ENCODE assay signal across 8 cellular contexts in genomic region chr13:52159159-52159982, GRCh38. TPM values are rescaled to one million over a fixed set of nuclear protein-coding genes. Genes with fewer than 3 reads are reported as not detected.
A peak's percentile ranks its signal among the peaks of the same experiment; 100 is the strongest.
DNase-seq lines count a peak whose midpoint lies in the region; ATAC-seq and TF ChIP-seq lines count a peak whose summit lies in the region.

NEK3 (minus strand) TSS chr13:52159597; CDS start chr13:52156191, 3,406 bp downstream.

- H3K27me3 ChIP-seq in Caco-2 (replicated peaks; ENCODE audit: control insufficient read depth, insufficient read depth, low read length) (no peaks in the 10 kb centered on the region), Peyer's patch (no peaks in the 10 kb centered on the region)

- H3K4me1 Mint-ChIP-seq in Caco-2 (ENCODE audit: low read depth, unreplicated experiment), result peaks cover 54% of the 10 kb centered on the region
- H3K4me1 Mint-ChIP-seq in activated T-helper 2 cell treated with anti-CD3 and anti-CD28 coated beads, Interferon-gamma antibody, Interleukin-2, Interleukin-4, amounts not matched to agents 10 μg/mL and 5 μg/mL and 100 μg/mL, durations not matched to agents 14 hours and 24 hours and 36 hours (ENCODE audit: low read depth), result peaks cover 46% of the 10 kb centered on the region
- peaks cover 16 to 37% (median 34%) of the 10 kb centered on the region in 4 donors for H3K4me1 Mint-ChIP-seq in naive thymus-derived CD8-positive, alpha-beta T cell

- H3K9me3 ChIP-seq in Caco-2 (no peaks in the 10 kb centered on the region), Peyer's patch (no peaks in the 10 kb centered on the region)

- H3K27me3 Mint-ChIP-seq in Caco-2 (ENCODE audit: insufficient read depth, unreplicated experiment), result no peaks in the 10 kb centered on the region
- H3K27me3 Mint-ChIP-seq in activated T-helper 2 cell treated with anti-CD3 and anti-CD28 coated beads, Interferon-gamma antibody, Interleukin-2, Interleukin-4, amounts not matched to agents 10 μg/mL and 5 μg/mL and 100 μg/mL, durations not matched to agents 14 hours and 24 hours and 36 hours (ENCODE audit: low read depth), result peaks cover 3% of the 10 kb centered on the region
- peaks cover 0 to 5% (median 0%) of the 10 kb centered on the region in 5 donors for H3K27me3 Mint-ChIP-seq in naive thymus-derived CD8-positive, alpha-beta T cell

- peak; percentile 79 to 82 for DNase-seq in Caco-2
- DNase-seq in HT-29 (ENCODE audit: low spot score), result peak; percentile 78
- peak; percentile 46 to 83 (median 79) for DNase-seq in Peyer's patch
- DNase-seq in activated T-helper 2 cell treated with anti-CD3 and anti-CD28 coated beads, Interferon-gamma antibody, Interleukin-2, Interleukin-4, amounts not matched to agents 10 μg/mL and 5 μg/mL and 100 μg/mL, durations not matched to agents 14 hours and 24 hours and 36 hours (ENCODE audit: low spot score), result peak; percentile 53
- peak; percentile 63 for DNase-seq in fibroblast of pulmonary artery (ENCODE audit: low read depth)
- peak; percentile 12 to 72 (median 50) for DNase-seq in naive thymus-derived CD8-positive, alpha-beta T cell
- peak; percentile 24 to 72 (median 44) for DNase-seq in stimulated activated naive CD4-positive, alpha-beta T cell (lab: John Stamatoyannopoulos, UW)

- ATAC-seq in GM19468 (IDR thresholded peaks at IDR 0.05; ENCODE audit: extremely low read depth, unreplicated experiment), result peak; percentile 68
- peak; percentile 77 to 90 for ATAC-seq in naive thymus-derived CD8-positive, alpha-beta T cell

- H3K27ac Mint-ChIP-seq in Caco-2 (ENCODE audit: unreplicated experiment), result peak within 1 kb of the TSS; percentile 79
- peak within 1 kb of the TSS; percentile 67 for H3K27ac Mint-ChIP-seq in activated T-helper 2 cell treated with anti-CD3 and anti-CD28 coated beads, Interferon-gamma antibody, Interleukin-2, Interleukin-4, amounts not matched to agents 10 μg/mL and 5 μg/mL and 100 μg/mL, durations not matched to agents 14 hours and 24 hours and 36 hours
- H3K27ac Mint-ChIP-seq in naive thymus-derived CD8-positive, alpha-beta T cell, result peak within 1 kb of the TSS; percentile 27 to 92 (median 80)

- intact Hi-C loops in Caco-2 (cut with micrococcal nuclease; ENCODE audit: unreplicated experiment), result loop anchor here (10.0 kb wide), 1 partner anchor 285 kb away; no protein-coding TSS in a partner anchor
- intact Hi-C loops in activated T-helper 2 cell treated with anti-CD3 and anti-CD28 coated beads, Interferon-gamma antibody, Interleukin-2, Interleukin-4, amounts not matched to agents 10 μg/mL and 5 μg/mL and 100 μg/mL, durations not matched to agents 14 hours and 24 hours and 36 hours (cut with micrococcal nuclease), result loop anchor here (2.0 kb wide), 1 partner anchor 35 kb away; no protein-coding TSS in a partner anchor

- CTCF ChIA-PET in Caco-2 (lab: Charles Lee), result interaction anchor here (0.5 to 1.7 kb wide), 4 partner anchors 30 to 113 kb away, joined by 3 to 6 read pairs (median 4); partner anchors contain the start of gene NEK5

- TF ChIP-seq CTCF in Caco-2 (IDR thresholded peaks at IDR 0.05; ENCODE audit: insufficient read depth in 1 of 2, low read depth in 1 of 2, low read length in 1 of 2, severe bottlenecking in 1 of 2, unreplicated experiment in 1 of 2) (no peak), Peyer's patch (IDR thresholded peaks at IDR 0.05) (peak in 1 of 6 experiments; percentile 4), fibroblast of pulmonary artery (IDR thresholded peaks at IDR 0.05; ENCODE audit: low read length, missing control alignments) (no peak)

- H3K27ac ChIP-seq in Peyer's patch, result peak within 1 kb of the TSS; percentile 76 to 93 (median 82)

- POLR2A ChIA-PET in Caco-2 (lab: Charles Lee), result no interaction called here
- POLR2A ChIA-PET in naive thymus-derived CD8-positive, alpha-beta T cell (lab: Charles Lee), result interaction anchor here (0.6 to 1.3 kb wide), 4 partner anchors 12 to 707 kb away, joined by 3 to 6 read pairs (median 4); partner anchors contain the start of gene INTS6

- H3K4me1 ChIP-seq in Caco-2, result peaks cover 54% of the 10 kb centered on the region
- H3K4me1 ChIP-seq in Peyer's patch, result peaks cover 0 to 63% (median 4%) of the 10 kb centered on the region in 4 donors

- H3K4me3 ChIP-seq in Caco-2 (ENCODE audit: low read depth, low read length), result peak within 1 kb of the TSS; percentile 91
- peak within 1 kb of the TSS; percentile 62 to 93 (median 84) for H3K4me3 ChIP-seq in Peyer's patch
- peak within 1 kb of the TSS; percentile 69 for H3K4me3 ChIP-seq in fibroblast of pulmonary artery (replicated peaks; ENCODE audit: low read depth, low read length)

- H3K9me3 Mint-ChIP-seq in Caco-2 (ENCODE audit: unreplicated experiment), result no peaks in the 10 kb centered on the region
- no peaks in the 10 kb centered on the region for H3K9me3 Mint-ChIP-seq in activated T-helper 2 cell treated with anti-CD3 and anti-CD28 coated beads, Interferon-gamma antibody, Interleukin-2, Interleukin-4, amounts not matched to agents 10 μg/mL and 5 μg/mL and 100 μg/mL, durations not matched to agents 14 hours and 24 hours and 36 hours
- H3K9me3 Mint-ChIP-seq in naive thymus-derived CD8-positive, alpha-beta T cell, result no peaks in the 10 kb centered on the region

- peak; percentile 30 to 35 for TF ChIP-seq POLR2A in Peyer's patch (IDR thresholded peaks at IDR 0.05)

- H3K4me3 Mint-ChIP-seq in Caco-2 (ENCODE audit: unreplicated experiment), result peak within 1 kb of the TSS; percentile 76
- H3K4me3 Mint-ChIP-seq in activated T-helper 2 cell treated with anti-CD3 and anti-CD28 coated beads, Interferon-gamma antibody, Interleukin-2, Interleukin-4, amounts not matched to agents 10 μg/mL and 5 μg/mL and 100 μg/mL, durations not matched to agents 14 hours and 24 hours and 36 hours (ENCODE audit: low read depth), result peak within 1 kb of the TSS; percentile 80
- H3K4me3 Mint-ChIP-seq in naive thymus-derived CD8-positive, alpha-beta T cell, result peak within 1 kb of the TSS; percentile 77 to 91 (median 89)

- BruUV-seq in Caco-2 (replicated peaks; lab: Mats Ljungman, UMichigan), result no TSS peak

- peaks cover 13% of the 10 kb centered on the region for H3K36me3 Mint-ChIP-seq in Caco-2 (ENCODE audit: insufficient read depth, unreplicated experiment)
- no peaks in the 10 kb centered on the region for H3K36me3 Mint-ChIP-seq in activated T-helper 2 cell treated with anti-CD3 and anti-CD28 coated beads, Interferon-gamma antibody, Interleukin-2, Interleukin-4, amounts not matched to agents 10 μg/mL and 5 μg/mL and 100 μg/mL, durations not matched to agents 14 hours and 24 hours and 36 hours (ENCODE audit: low read depth)
- H3K36me3 Mint-ChIP-seq in naive thymus-derived CD8-positive, alpha-beta T cell, result no peaks in the 10 kb centered on the region

- H3K36me3 ChIP-seq in Caco-2 (ENCODE audit: control insufficient read depth, insufficient read depth, low read length), result peaks cover 1% of the 10 kb centered on the region
- no peaks in the 10 kb centered on the region for H3K36me3 ChIP-seq in Peyer's patch

RNA-seq across cellular contexts. Expression of gene NEK3, which starts in this region (rescaled TPM):
- total RNA-seq in Caco-2 (2022), result 23.2 and 33.5 TPM in 2 replicates
- total RNA-seq in HT-29 (2014; rRNA removed; shearing (Covaris generic)), result 12.1 and 16.9 TPM in 2 replicates
- total RNA-seq in Peyer's patch, result 10 to 100 TPM; 26.6 to 78.2 (median 36.2) TPM
- total RNA-seq in activated T-helper 2 cell treated with anti-CD3 and anti-CD28 coated beads, Interferon-gamma antibody, Interleukin-2, Interleukin-4, amounts not matched to agents 10 μg/mL and 5 μg/mL and 100 μg/mL, durations not matched to agents 14 hours and 24 hours and 36 hours, result 9.4 and 10.0 TPM in 2 replicates
- 1 to 10 TPM; 1.4 to 1.8 TPM for total RNA-seq in naive thymus-derived CD8-positive, alpha-beta T cell
- polyA plus RNA-seq in naive thymus-derived CD8-positive, alpha-beta T cell, result under 1 TPM; 0.40 to 0.77 (median 0.63) TPM

Comparison
In these comparisons a context has a peak if more than half of its experiments do, and no peak if none do; other contexts are left out.
1. Peak in every context shown above with its lines: DNase-seq, ATAC-seq, H3K4me3 ChIP-seq and H3K27ac ChIP-seq.